8 cellular contexts compared by ENCODE assay signal in genomic region chr11:69049490-69049867, GRCh38. TPM values are rescaled to one million over a fixed set of nuclear protein-coding genes. Genes with fewer than 3 reads are reported as not detected.
DNase-seq lines count a peak whose midpoint lies in the region; ATAC-seq and TF ChIP-seq lines count a peak whose summit lies in the region.

No MANE protein-coding gene starts in this region.

- peak overlapping the region; percentile 81 for H3K4me3 ChIP-seq in psoas muscle

- peaks cover 0 to 5% of the 10 kb centered on the region in 2 donors for H3K36me3 ChIP-seq in psoas muscle (ENCODE audit: insufficient read depth in 1 of 2, low read depth in 1 of 2)

- intact Hi-C loops in psoas muscle (cut with DNase I) = loop anchor here in 1 of 2 donors (10.0 kb wide), 2 partner anchors 145 to 205 kb away; partner anchors contain the start of genes CPT1A, IGHMBP2 and MRPL21

- DNase-seq in activated T-cell treated with anti-CD3 and anti-CD28 coated beads, Interleukin-2, amount 50 U/mL, for 24 hours = no peak
- no peak for DNase-seq in activated T-cell treated with anti-CD3 and anti-CD28 coated beads, Interleukin-2, amount 50 U/mL, for 1 hour
- peak; percentile 40 for DNase-seq in activated CD8-positive, alpha-beta T cell treated with anti-CD3 and anti-CD28 coated beads, Interleukin-2, amount 10 ng/mL, durations not matched to agents 7 days and 5 days
- no peak for DNase-seq in foreskin keratinocyte
- DNase-seq in psoas muscle = no peak
- DNase-seq in NCI-H526 treated with DMSO at 0.1 percent for 48 hours (lab: John Stamatoyannopoulos, UW) = no peak
- DNase-seq in NCI-H1105 treated with DMSO at 0.1 percent for 48 hours (lab: John Stamatoyannopoulos, UW) = no peak

- TF ChIP-seq CTCF in foreskin keratinocyte (conservative IDR thresholded peaks at IDR 0.05) (no peak), psoas muscle (IDR thresholded peaks at IDR 0.05) (no peak)

- no peaks in the 10 kb centered on the region for H3K9me3 Mint-ChIP-seq in activated T-cell treated with anti-CD3 and anti-CD28 coated beads, Interleukin-2, amount 50 U/mL, for 24 hours
- no peaks in the 10 kb centered on the region for H3K9me3 Mint-ChIP-seq in activated CD8-positive, alpha-beta T cell treated with anti-CD3 and anti-CD28 coated beads, Interleukin-2, amount 10 ng/mL, durations not matched to agents 7 days and 5 days (ENCODE audit: insufficient read depth)

- H3K27ac Mint-ChIP-seq in activated T-cell treated with anti-CD3 and anti-CD28 coated beads, Interleukin-2, amount 50 U/mL, for 24 hours = peak overlapping the region; percentile 64
- peak overlapping the region; percentile 86 for H3K27ac Mint-ChIP-seq in activated CD8-positive, alpha-beta T cell treated with anti-CD3 and anti-CD28 coated beads, Interleukin-2, amount 10 ng/mL, durations not matched to agents 7 days and 5 days

- CTCF ChIA-PET in activated CD8-positive, alpha-beta T cell treated with anti-CD3 and anti-CD28 coated beads, Interleukin-2, amount 10 ng/mL, durations not matched to agents 7 days and 5 days (lab: Charles Lee) = no interaction called here

- POLR2A ChIA-PET in activated CD8-positive, alpha-beta T cell treated with anti-CD3 and anti-CD28 coated beads, Interleukin-2, amount 10 ng/mL, durations not matched to agents 7 days and 5 days (lab: Charles Lee) = interaction anchor here (0.7 kb wide), 1 partner anchor 332 kb away, joined by 3 read pairs; no protein-coding TSS in a partner anchor

- H3K36me3 Mint-ChIP-seq in activated T-cell treated with anti-CD3 and anti-CD28 coated beads, Interleukin-2, amount 50 U/mL, for 24 hours (ENCODE audit: low read depth) = peaks cover 5% of the 10 kb centered on the region
- peaks cover 3% of the 10 kb centered on the region for H3K36me3 Mint-ChIP-seq in activated CD8-positive, alpha-beta T cell treated with anti-CD3 and anti-CD28 coated beads, Interleukin-2, amount 10 ng/mL, durations not matched to agents 7 days and 5 days (ENCODE audit: low read depth)

- peaks cover 4% of the 10 kb centered on the region for H3K4me1 ChIP-seq in foreskin keratinocyte
- peaks cover 26% of the 10 kb centered on the region for H3K4me1 ChIP-seq in psoas muscle

- H3K27me3 ChIP-seq in foreskin keratinocyte (no peaks in the 10 kb centered on the region), psoas muscle (ENCODE audit: insufficient read depth in 3 of 3, low read length in 2 of 3) (no peaks in the 10 kb centered on the region)

- peaks cover 20% of the 10 kb centered on the region for H3K4me1 Mint-ChIP-seq in activated T-cell treated with anti-CD3 and anti-CD28 coated beads, Interleukin-2, amount 50 U/mL, for 24 hours (ENCODE audit: low read depth)
- H3K4me1 Mint-ChIP-seq in activated CD8-positive, alpha-beta T cell treated with anti-CD3 and anti-CD28 coated beads, Interleukin-2, amount 10 ng/mL, durations not matched to agents 7 days and 5 days (ENCODE audit: low read depth) = peaks cover 46% of the 10 kb centered on the region

- 14 to 25% (median 17%) methylated on average over 13 to 15 of the region's 15 CpGs for WGBS in psoas muscle, 3 donors

- no peaks in the 10 kb centered on the region for H3K9me3 ChIP-seq in psoas muscle

- H3K27ac ChIP-seq in foreskin keratinocyte = peak overlapping the region; percentile 75
- peak overlapping the region; percentile 77 for H3K27ac ChIP-seq in psoas muscle

- peaks cover 11% of the 10 kb centered on the region for H3K27me3 Mint-ChIP-seq in activated T-cell treated with anti-CD3 and anti-CD28 coated beads, Interleukin-2, amount 50 U/mL, for 24 hours
- H3K27me3 Mint-ChIP-seq in activated CD8-positive, alpha-beta T cell treated with anti-CD3 and anti-CD28 coated beads, Interleukin-2, amount 10 ng/mL, durations not matched to agents 7 days and 5 days (ENCODE audit: low read depth) = peaks cover 14% of the 10 kb centered on the region

- H3K4me3 Mint-ChIP-seq in activated T-cell treated with anti-CD3 and anti-CD28 coated beads, Interleukin-2, amount 50 U/mL, for 24 hours = peak overlapping the region; percentile 78
- H3K4me3 Mint-ChIP-seq in activated CD8-positive, alpha-beta T cell treated with anti-CD3 and anti-CD28 coated beads, Interleukin-2, amount 10 ng/mL, durations not matched to agents 7 days and 5 days = peak overlapping the region; percentile 78

- peak; percentile 3 for ATAC-seq in activated CD8-positive, alpha-beta T cell treated with anti-CD3 and anti-CD28 coated beads, Interleukin-2, amount 10 ng/mL, durations not matched to agents 7 days and 5 days
- no peak for ATAC-seq in foreskin keratinocyte
- no peak for ATAC-seq in psoas muscle
- no peak for ATAC-seq in GM18502 (IDR thresholded peaks at IDR 0.05; ENCODE audit: poor library complexity, unreplicated experiment)

RNA-seq across cellular contexts. Expression of gene TPCN2, which starts 0.7 kb away (rescaled TPM):
- total RNA-seq in activated CD8-positive, alpha-beta T cell treated with anti-CD3 and anti-CD28 coated beads, Interleukin-2, amount 10 ng/mL, durations not matched to agents 7 days and 5 days = 10 to 100 TPM; 19.1 to 21.2 TPM
- total RNA-seq in foreskin keratinocyte (10.2 and 11.9 TPM in 2 replicates), psoas muscle (1 to 10 TPM; 3.5 to 6.0 (median 3.9) TPM)
- polyA plus RNA-seq in foreskin keratinocyte (7.4 and 8.6 TPM in 2 replicates), psoas muscle (1 to 10 TPM; 2.2 to 3.1 (median 3.1) TPM)

RNA-seq across cellular contexts. Expression of gene MRGPRF, which starts 36.4 kb away (rescaled TPM):
- not detected for total RNA-seq in activated CD8-positive, alpha-beta T cell treated with anti-CD3 and anti-CD28 coated beads, Interleukin-2, amount 10 ng/mL, durations not matched to agents 7 days and 5 days
- total RNA-seq in foreskin keratinocyte (0.07 and 0.14 TPM in 2 replicates), psoas muscle (1 to 10 TPM; 1.7 to 2.9 (median 2.6) TPM)
- polyA plus RNA-seq in foreskin keratinocyte (0.09 and 0.25 TPM in 2 replicates), psoas muscle (1 to 10 TPM; 1.8 to 3.8 (median 2.8) TPM)
